Comparison of ENCODE assay signal across 10 cellular contexts in genomic region chr19:48123907-48124675, GRCh38. TPM values are rescaled to one million over a fixed set of nuclear protein-coding genes. Genes with fewer than 3 reads are reported as not detected.
DNase-seq lines count a peak whose midpoint lies in the region; ATAC-seq and TF ChIP-seq lines count a peak whose summit lies in the region.
"Had no signal": no experiment of that assay in that cellular context is flagged by ENCODE, and none has a peak within 500 bp of the region (broad histone marks: within the 10 kb centered on the region; RNA-seq: fewer than 3 reads in every experiment).

No MANE protein-coding gene starts in this region.

- ATAC-seq in activated CD8-positive, alpha-beta T cell treated with anti-CD3 and anti-CD28 coated beads for 36 hours, result peak; percentile 87
- no peak for ATAC-seq in activated CD8-positive, alpha-beta T cell treated with anti-CD3 and anti-CD28 coated beads, Interleukin-2, amount 10 ng/mL, durations not matched to agents 7 days and 5 days
- ATAC-seq in GM18502 (IDR thresholded peaks at IDR 0.05; ENCODE audit: poor library complexity, unreplicated experiment) (no peak), HG03442 (IDR thresholded peaks at IDR 0.05; ENCODE audit: unreplicated experiment) (no peak)

- no peaks in the 10 kb centered on the region for H3K27me3 ChIP-seq in kidney epithelial cell (ENCODE audit: control insufficient read depth, insufficient read depth, low read length)

- no peaks in the 10 kb centered on the region for H3K36me3 ChIP-seq in kidney epithelial cell (ENCODE audit: control insufficient read depth, insufficient read depth, low read length)

- POLR2A ChIA-PET in activated CD8-positive, alpha-beta T cell treated with anti-CD3 and anti-CD28 coated beads for 36 hours (lab: Charles Lee), result interaction anchor here (0.5 to 3.6 kb wide), 3 partner anchors 13 to 52 kb away, joined by 3 to 13 read pairs (median 7); partner anchors contain the start of gene PLA2G4C
- POLR2A ChIA-PET in activated CD8-positive, alpha-beta T cell treated with anti-CD3 and anti-CD28 coated beads, Interleukin-2, amount 10 ng/mL, durations not matched to agents 7 days and 5 days (lab: Charles Lee), result interaction anchor here (2.5 kb wide), 1 partner anchor 13 kb away, joined by 11 read pairs; the partner anchor contains the start of gene PLA2G4C

- intact Hi-C loops in activated CD8-positive, alpha-beta T cell treated with anti-CD3 and anti-CD28 coated beads for 36 hours (cut with micrococcal nuclease), result no loop called here

- H3K27me3 Mint-ChIP-seq in activated CD8-positive, alpha-beta T cell treated with anti-CD3 and anti-CD28 coated beads for 36 hours, result no peaks in the 10 kb centered on the region
- no peaks in the 10 kb centered on the region for H3K27me3 Mint-ChIP-seq in activated CD8-positive, alpha-beta T cell treated with anti-CD3 and anti-CD28 coated beads, Interleukin-2, amount 10 ng/mL, durations not matched to agents 7 days and 5 days (ENCODE audit: low read depth)
- H3K27me3 Mint-ChIP-seq in stimulated activated naive CD8-positive, alpha-beta T cell treated with anti-CD3 and anti-CD28 coated beads, Interleukin-15, Interleukin-2, amounts not matched to agents 100 ng/mL and 50 ng/mL, for 24 hours, result no peaks in the 10 kb centered on the region

- H3K9me3 Mint-ChIP-seq in activated CD8-positive, alpha-beta T cell treated with anti-CD3 and anti-CD28 coated beads for 36 hours, result no peaks in the 10 kb centered on the region
- H3K9me3 Mint-ChIP-seq in activated CD8-positive, alpha-beta T cell treated with anti-CD3 and anti-CD28 coated beads, Interleukin-2, amount 10 ng/mL, durations not matched to agents 7 days and 5 days (ENCODE audit: insufficient read depth), result no peaks in the 10 kb centered on the region
- no peaks in the 10 kb centered on the region for H3K9me3 Mint-ChIP-seq in stimulated activated naive CD8-positive, alpha-beta T cell treated with anti-CD3 and anti-CD28 coated beads, Interleukin-15, Interleukin-2, amounts not matched to agents 100 ng/mL and 50 ng/mL, for 24 hours

- H3K4me3 Mint-ChIP-seq in activated CD8-positive, alpha-beta T cell treated with anti-CD3 and anti-CD28 coated beads for 36 hours, result no peak overlapping the region
- H3K4me3 Mint-ChIP-seq in activated CD8-positive, alpha-beta T cell treated with anti-CD3 and anti-CD28 coated beads, Interleukin-2, amount 10 ng/mL, durations not matched to agents 7 days and 5 days, result no peak overlapping the region
- no peak overlapping the region for H3K4me3 Mint-ChIP-seq in stimulated activated naive CD8-positive, alpha-beta T cell treated with anti-CD3 and anti-CD28 coated beads, Interleukin-15, Interleukin-2, amounts not matched to agents 100 ng/mL and 50 ng/mL, for 24 hours

- no peak overlapping the region for H3K4me3 ChIP-seq in kidney epithelial cell (ENCODE audit: low read depth, low read length)

- DNase-seq in activated CD8-positive, alpha-beta T cell treated with anti-CD3 and anti-CD28 coated beads for 36 hours, result peak; percentile 90
- no peak for DNase-seq in activated CD8-positive, alpha-beta T cell treated with anti-CD3 and anti-CD28 coated beads, Interleukin-2, amount 10 ng/mL, durations not matched to agents 7 days and 5 days
- peak; percentile 73 to 74 for DNase-seq in activated T-cell treated with anti-CD3 and anti-CD28 coated beads, Interleukin-2, amount 50 U/mL, for 48 hours
- DNase-seq in kidney epithelial cell (ENCODE audit: low read depth) (peak; percentile 60), MV-4-11 (lab: John Stamatoyannopoulos, UW) (no peak)
- DNase-seq: H7, occipital lobe had no signal

- peak overlapping the region; percentile 69 for H3K27ac Mint-ChIP-seq in activated CD8-positive, alpha-beta T cell treated with anti-CD3 and anti-CD28 coated beads for 36 hours
- no peak overlapping the region for H3K27ac Mint-ChIP-seq in activated CD8-positive, alpha-beta T cell treated with anti-CD3 and anti-CD28 coated beads, Interleukin-2, amount 10 ng/mL, durations not matched to agents 7 days and 5 days
- H3K27ac Mint-ChIP-seq in stimulated activated naive CD8-positive, alpha-beta T cell treated with anti-CD3 and anti-CD28 coated beads, Interleukin-15, Interleukin-2, amounts not matched to agents 100 ng/mL and 50 ng/mL, for 24 hours, result peak overlapping the region; percentile 76

- CTCF ChIA-PET in activated CD8-positive, alpha-beta T cell treated with anti-CD3 and anti-CD28 coated beads for 36 hours (lab: Charles Lee), result interaction anchor here (0.8 to 3.2 kb wide), 10 partner anchors 16 to 162 kb away, joined by 3 to 15 read pairs (median 3); no protein-coding TSS in a partner anchor
- CTCF ChIA-PET in activated CD8-positive, alpha-beta T cell treated with anti-CD3 and anti-CD28 coated beads, Interleukin-2, amount 10 ng/mL, durations not matched to agents 7 days and 5 days (lab: Charles Lee), result interaction anchor here (0.7 to 3.2 kb wide), 5 partner anchors 14 to 161 kb away, joined by 3 to 11 read pairs (median 4); partner anchors contain the start of gene PLA2G4C

- H3K36me3 Mint-ChIP-seq in activated CD8-positive, alpha-beta T cell treated with anti-CD3 and anti-CD28 coated beads for 36 hours (ENCODE audit: low read depth), result peaks cover 75% of the 10 kb centered on the region
- peaks cover 69% of the 10 kb centered on the region for H3K36me3 Mint-ChIP-seq in activated CD8-positive, alpha-beta T cell treated with anti-CD3 and anti-CD28 coated beads, Interleukin-2, amount 10 ng/mL, durations not matched to agents 7 days and 5 days (ENCODE audit: low read depth)
- peaks cover 75% of the 10 kb centered on the region for H3K36me3 Mint-ChIP-seq in stimulated activated naive CD8-positive, alpha-beta T cell treated with anti-CD3 and anti-CD28 coated beads, Interleukin-15, Interleukin-2, amounts not matched to agents 100 ng/mL and 50 ng/mL, for 24 hours (ENCODE audit: low read depth)

- H3K4me1 Mint-ChIP-seq in activated CD8-positive, alpha-beta T cell treated with anti-CD3 and anti-CD28 coated beads for 36 hours (ENCODE audit: low read depth), result peaks cover 18% of the 10 kb centered on the region
- peaks cover 15% of the 10 kb centered on the region for H3K4me1 Mint-ChIP-seq in activated CD8-positive, alpha-beta T cell treated with anti-CD3 and anti-CD28 coated beads, Interleukin-2, amount 10 ng/mL, durations not matched to agents 7 days and 5 days (ENCODE audit: low read depth)
- H3K4me1 Mint-ChIP-seq in stimulated activated naive CD8-positive, alpha-beta T cell treated with anti-CD3 and anti-CD28 coated beads, Interleukin-15, Interleukin-2, amounts not matched to agents 100 ng/mL and 50 ng/mL, for 24 hours (ENCODE audit: low read depth), result peaks cover 16% of the 10 kb centered on the region

- peak; percentile 22 for TF ChIP-seq CTCF in activated CD8-positive, alpha-beta T cell treated with anti-CD3 and anti-CD28 coated beads for 36 hours (IDR thresholded peaks at IDR 0.05)
- peak; percentile 13 for TF ChIP-seq CTCF in kidney epithelial cell (IDR thresholded peaks at IDR 0.05; ENCODE audit: insufficient read depth, low read length, poor library complexity, severe bottlenecking)

RNA-seq across cellular contexts. Expression of gene PLA2G4C, which starts 13.5 kb away (rescaled TPM):
- 1 to 10 TPM; 4.2 to 6.8 TPM for total RNA-seq in activated CD8-positive, alpha-beta T cell treated with anti-CD3 and anti-CD28 coated beads for 36 hours
- 1 to 10 TPM in 1 of 2 experiments, under 1 TPM in 1; 0.73 to 1.8 TPM for total RNA-seq in activated CD8-positive, alpha-beta T cell treated with anti-CD3 and anti-CD28 coated beads, Interleukin-2, amount 10 ng/mL, durations not matched to agents 7 days and 5 days
- total RNA-seq in kidney epithelial cell, result 15.8 and 21.3 TPM in 2 replicates
- total RNA-seq: H7 had no signal

RNA-seq across cellular contexts. Expression of gene LIG1, which starts 46.1 kb away (rescaled TPM):
- total RNA-seq in activated CD8-positive, alpha-beta T cell treated with anti-CD3 and anti-CD28 coated beads for 36 hours, result 100 to 1,000 TPM; 181 to 188 TPM
- total RNA-seq in activated CD8-positive, alpha-beta T cell treated with anti-CD3 and anti-CD28 coated beads, Interleukin-2, amount 10 ng/mL, durations not matched to agents 7 days and 5 days, result 100 to 1,000 TPM; 190 to 198 TPM
- 15.0 and 17.6 TPM in 2 replicates for total RNA-seq in kidney epithelial cell

RNA-seq across cellular contexts. Expression of gene ZSWIM9, which starts 46.4 kb away (rescaled TPM):
- total RNA-seq in activated CD8-positive, alpha-beta T cell treated with anti-CD3 and anti-CD28 coated beads for 36 hours, result 1 to 10 TPM; 8.4 to 9.5 TPM
- total RNA-seq in activated CD8-positive, alpha-beta T cell treated with anti-CD3 and anti-CD28 coated beads, Interleukin-2, amount 10 ng/mL, durations not matched to agents 7 days and 5 days, result 10 to 100 TPM in 1 of 2 experiments, 1 to 10 TPM in 1; 9.0 to 10.3 TPM
- total RNA-seq in kidney epithelial cell, result 1.6 and 1.8 TPM in 2 replicates

Comparison
In these comparisons a context has a peak if more than half of its experiments do, and no peak if none do; other contexts are left out.
1. DNase-seq: peak in activated CD8-positive, alpha-beta T cell treated with anti-CD3 and anti-CD28 coated beads for 36 hours (single experiment), activated T-cell treated with anti-CD3 and anti-CD28 coated beads, Interleukin-2, amount 50 U/mL, for 48 hours (2 of 2) and kidney epithelial cell (single experiment); none in activated CD8-positive, alpha-beta T cell treated with anti-CD3 and anti-CD28 coated beads, Interleukin-2, amount 10 ng/mL, durations not matched to agents 7 days and 5 days (single experiment) and MV-4-11 (single experiment).